19 cellular contexts compared by ENCODE assay signal in the genomic region with DNA sequence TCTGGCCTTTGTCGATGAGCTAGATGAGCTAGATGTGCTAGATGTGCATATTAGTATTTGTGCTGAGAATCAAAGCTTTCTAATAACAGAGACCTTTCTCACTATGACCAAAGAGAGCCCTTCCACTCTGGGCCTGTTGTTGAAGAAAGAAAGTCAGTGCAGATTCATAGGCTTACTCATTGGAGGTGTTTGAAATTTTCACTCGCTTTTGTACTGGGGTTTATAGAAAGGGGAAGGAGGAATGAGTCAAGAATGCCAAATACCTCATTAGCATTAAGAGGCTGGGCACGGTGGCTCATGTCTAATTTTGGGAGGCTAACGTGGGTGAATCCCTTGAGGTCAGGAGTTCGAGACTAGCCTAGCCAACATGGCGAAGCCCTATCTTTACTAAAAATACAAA.
DNase-seq lines count a peak whose midpoint lies in the region; ATAC-seq and TF ChIP-seq lines count a peak whose summit lies in the region.
"Had no signal": no experiment of that assay in that cellular context is flagged by ENCODE, and none has a peak within 500 bp of the region (broad histone marks: within the 10 kb centered on the region; RNA-seq: fewer than 3 reads in every experiment).

No MANE protein-coding gene starts in this region.

- no peak for DNase-seq in heart left ventricle
- no peak for DNase-seq in right atrium auricular region (ENCODE audit: low spot score)
- DNase-seq in adipocyte (ENCODE audit: low read depth): peak; percentile 10
- no peak for DNase-seq in mesenchymal stem cell
- DNase-seq in SIG-M5 (lab: John Stamatoyannopoulos, UW): no peak
- DNase-seq in UCSD-AML1 (lab: John Stamatoyannopoulos, UW; ENCODE audit: unreplicated experiment): no peak
- DNase-seq: activated naive CD4-positive, alpha-beta T cell treated with anti-CD3 and anti-CD28 coated beads, Interleukin-2, amount 10 ng/mL, durations not matched to agents 7 days and 5 days; GDM1; glutamatergic neuron; kidney; NCI-H187; NCI-H510A; OCI-M1; ovary; stimulated activated CD4-positive, alpha-beta T cell treated with anti-CD3 and anti-CD28 coated beads, Interleukin-12 subunit alpha, Interleukin-12 subunit beta, amount 100 ng/mL, for 4 hours; WERI-Rb-1 had no signal

- TF ChIP-seq POLR2A in heart left ventricle (IDR thresholded peaks at IDR 0.05): no peak

- no peak overlapping the region for H4K8ac ChIP-seq in mesenchymal stem cell (ENCODE audit: low read length)

- H3K23ac ChIP-seq in mesenchymal stem cell (ENCODE audit: low read length in 2 of 2): no peak overlapping the region

- H2BK15ac ChIP-seq in mesenchymal stem cell (ENCODE audit: low read depth, poor library complexity, severe bottlenecking): no peak overlapping the region

- H3K36me3 ChIP-seq in heart left ventricle (peaks cover 0 to 78% (median 47%) of the 10 kb centered on the region in 9 donors), right atrium auricular region (peaks cover 43% of the 10 kb centered on the region), adipocyte (ENCODE audit: control insufficient read depth, insufficient read depth, low read length, severe bottlenecking) (peaks cover 51% of the 10 kb centered on the region), mesenchymal stem cell (ENCODE audit: control insufficient read depth in 1 of 2, insufficient read depth in 2 of 2, low read depth in 1 of 2, low read length in 2 of 2) (peaks cover 10 to 50% of the 10 kb centered on the region in 2 experiments), urinary bladder (ENCODE audit: insufficient read depth) (no peaks in the 10 kb centered on the region)
- H3K36me3 ChIP-seq: ovary, thoracic aorta, WERI-Rb-1 had no signal

- H3K9me3 ChIP-seq in heart left ventricle (no peaks in the 10 kb centered on the region), right atrium auricular region (no peaks in the 10 kb centered on the region), adipocyte (ENCODE audit: control insufficient read depth, low read length) (no peaks in the 10 kb centered on the region), mesenchymal stem cell (ENCODE audit: control insufficient read depth, low read length) (no peaks in the 10 kb centered on the region)
- H3K9me3 ChIP-seq: ovary, thoracic aorta had no signal

- no peak overlapping the region for H3K4me2 ChIP-seq in mesenchymal stem cell (ENCODE audit: low read length, poor library complexity, severe bottlenecking)

- H3K79me1 ChIP-seq in mesenchymal stem cell (replicated peaks; ENCODE audit: low read length, poor library complexity, severe bottlenecking): no peaks in the 10 kb centered on the region

- H3K4me1 ChIP-seq in heart left ventricle (peaks cover 0 to 40% (median 31%) of the 10 kb centered on the region in 12 donors), right atrium auricular region (peaks cover 0 to 39% of the 10 kb centered on the region in 2 donors), adipocyte (ENCODE audit: control insufficient read depth, insufficient read depth, low read length) (peaks cover 39% of the 10 kb centered on the region), mesenchymal stem cell (ENCODE audit: control insufficient read depth, insufficient read depth, low read depth, low read length) (no peaks in the 10 kb centered on the region), urinary bladder (ENCODE audit: insufficient read depth) (no peaks in the 10 kb centered on the region)

- H3K4me3 ChIP-seq in heart left ventricle: no peak overlapping the region
- no peak overlapping the region for H3K4me3 ChIP-seq in right atrium auricular region
- H3K4me3 ChIP-seq in adipocyte (ENCODE audit: low read length): no peak overlapping the region
- peak overlapping the region in 1 of 2 experiments; percentile 17 for H3K4me3 ChIP-seq in mesenchymal stem cell (ENCODE audit: insufficient read depth in 1 of 2, low read depth in 1 of 2, low read length in 2 of 2)
- no peak overlapping the region for H3K4me3 ChIP-seq in urinary bladder (ENCODE audit: low read depth, low read length)
- H3K4me3 ChIP-seq: ovary, thoracic aorta had no signal

- no peak overlapping the region for H2AFZ ChIP-seq in mesenchymal stem cell (ENCODE audit: low read depth, low read length)

- H3K4ac ChIP-seq in mesenchymal stem cell (ENCODE audit: low read depth in 1 of 2, low read length in 2 of 2): no peak overlapping the region

- no peak overlapping the region for H2BK120ac ChIP-seq in mesenchymal stem cell (ENCODE audit: low read depth, low read length)

- no peaks in the 10 kb centered on the region for H3K27me3 ChIP-seq in heart left ventricle
- no peaks in the 10 kb centered on the region for H3K27me3 ChIP-seq in right atrium auricular region
- no peaks in the 10 kb centered on the region for H3K27me3 ChIP-seq in adipocyte (replicated peaks; ENCODE audit: control insufficient read depth, insufficient read depth, low read length)
- H3K27me3 ChIP-seq in mesenchymal stem cell (ENCODE audit: control insufficient read depth in 1 of 2, insufficient read depth in 1 of 2, low read length in 2 of 2): no peaks in the 10 kb centered on the region
- H3K27me3 ChIP-seq: ovary had no signal

- H2BK5ac ChIP-seq in mesenchymal stem cell (ENCODE audit: low read depth, low read length, poor library complexity, severe bottlenecking): no peak overlapping the region

- no peak for TF ChIP-seq CTCF in heart left ventricle (IDR thresholded peaks at IDR 0.05)
- no peak for TF ChIP-seq CTCF in right atrium auricular region (IDR thresholded peaks at IDR 0.05)

- ATAC-seq in heart left ventricle (peak in 1 of 4 donors; percentile 25), GM19463 (IDR thresholded peaks at IDR 0.05; ENCODE audit: unreplicated experiment) (no peak)

- 66 to 75% (median 68%) methylated on average over 6 of the region's 6 CpGs for WGBS in heart left ventricle, 4 donors
- 91% methylated on average over 6 of the region's 6 CpGs for WGBS in mesenchymal stem cell
- 51% methylated on average over 6 of the region's 6 CpGs for WGBS in urinary bladder

- no peak overlapping the region for H2AK5ac ChIP-seq in mesenchymal stem cell (ENCODE audit: low read length, severe bottlenecking)

- H3K18ac ChIP-seq in mesenchymal stem cell (ENCODE audit: low read depth in 1 of 2, low read length in 2 of 2): no peak overlapping the region

- intact Hi-C loops in heart left ventricle (cut with DNase I): no loop called here

- H4K91ac ChIP-seq in mesenchymal stem cell (ENCODE audit: low read length): no peak overlapping the region

- H3K14ac ChIP-seq in mesenchymal stem cell (ENCODE audit: low read length in 2 of 2): no peak overlapping the region

- H3K27ac ChIP-seq in heart left ventricle (peak overlapping the region in 9 of 12 donors; percentile 4 to 64 (median 43)), right atrium auricular region (peak overlapping the region in 1 of 2 donors; percentile 58), mesenchymal stem cell (ENCODE audit: low read length, poor library complexity, severe bottlenecking) (no peak overlapping the region), urinary bladder (ENCODE audit: low read depth) (peak overlapping the region; percentile 64)
- H3K27ac ChIP-seq: thoracic aorta, WERI-Rb-1 had no signal

- no peak overlapping the region for H2BK12ac ChIP-seq in mesenchymal stem cell (ENCODE audit: low read length in 2 of 2)

- H3K9ac ChIP-seq in adipocyte (ENCODE audit: low read length): peak overlapping the region; percentile 3
- peak overlapping the region; percentile 69 for H3K9ac ChIP-seq in mesenchymal stem cell (ENCODE audit: low read length)
